ENCODE assay signal across 12 cellular contexts in genomic region chr1:25664800-25665199, GRCh38.
"Had no signal": no experiment of that assay in that cellular context is flagged by ENCODE, and none has a peak within 500 bp of the region (broad histone marks: within the 10 kb centered on the region; RNA-seq: fewer than 3 reads in every experiment).

No MANE protein-coding gene starts in this region.

- H3K4me3 ChIP-seq: adrenal gland, left lung, smooth muscle cell, suprapubic skin had no signal

- H3K27ac ChIP-seq: suprapubic skin had no signal

- H3K36me3 ChIP-seq: adrenal gland, left lung, suprapubic skin had no signal

- H3K9me3 ChIP-seq: adrenal gland, left lung, suprapubic skin had no signal

- DNase-seq: activated CD4-positive, alpha-beta T cell treated with anti-CD3 and anti-CD28 coated beads, Interleukin-2, amount 50 U/mL, for 4 hours; activated CD4-positive, CD25-positive, alpha-beta regulatory T cell treated with anti-CD3 and anti-CD28 coated beads, Interleukin-2, amount 50 U/mL, for 72 hours; activated naive CD4-positive, alpha-beta T cell treated with anti-CD3 and anti-CD28 coated beads, Interleukin-2, amount 10 ng/mL, durations not matched to agents 7 days and 5 days; activated T-cell treated with anti-CD3 and anti-CD28 coated beads for 4 hours; hippocampal formation; left lung; nucleus accumbens; posterior cingulate gyrus; retina had no signal

- H3K27me3 ChIP-seq: adrenal gland, left lung, suprapubic skin had no signal

- H3K4me1 ChIP-seq: adrenal gland, suprapubic skin had no signal
